In the genomic region with DNA sequence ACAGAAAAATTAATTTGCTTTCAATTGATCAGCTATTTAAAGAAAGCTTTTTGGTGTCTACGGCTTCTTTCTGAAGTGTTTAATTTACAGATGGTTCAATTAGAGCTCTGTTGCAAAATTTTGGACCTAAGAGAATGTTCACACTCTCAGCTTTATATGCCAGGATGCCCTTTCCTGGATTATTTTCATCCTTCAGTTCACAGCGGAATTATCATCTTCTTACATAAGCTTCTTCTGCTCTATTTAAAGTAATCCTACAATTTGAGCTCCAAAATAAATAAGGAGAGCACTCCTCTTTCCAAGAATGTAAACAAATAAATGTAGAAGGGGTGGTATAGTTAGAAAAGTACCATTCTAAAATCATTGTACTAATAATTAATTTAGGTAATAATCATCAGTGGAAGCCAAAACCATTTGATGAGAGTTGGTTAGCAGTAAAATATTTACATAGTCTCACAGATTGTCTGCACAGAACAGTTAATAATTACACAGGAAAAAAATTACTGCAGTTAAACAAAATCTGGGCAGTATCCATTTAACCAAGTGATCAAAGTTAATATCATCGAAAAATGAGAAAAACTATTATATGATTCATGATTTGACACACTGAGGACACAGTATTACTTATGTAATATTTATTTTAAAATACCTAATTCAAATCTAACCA, we compare ENCODE assay signal across 34 cellular contexts.
"Had no signal": no experiment of that assay in that cellular context is flagged by ENCODE, and none has a peak within 500 bp of the region (broad histone marks: within the 10 kb centered on the region; RNA-seq: fewer than 3 reads in every experiment).

No MANE protein-coding gene starts in this region.

- H3K27ac ChIP-seq: adrenal gland, body of pancreas, brain microvascular endothelial cell, breast epithelium, VCaP had no signal

- ATAC-seq: activated CD8-positive, alpha-beta T cell treated with anti-CD3 and anti-CD28 coated beads for 36 hours; activated naive CD4-positive, alpha-beta T cell treated with anti-CD3 and anti-CD28 coated beads, Interleukin-2, amount 50 U/mL, for 72 hours; activated T-cell treated with anti-CD3 and anti-CD28 coated beads, Interleukin-2, amount 50 U/mL, for 4 hours; activated T-cell treated with anti-CD3 and anti-CD28 coated beads, Interleukin-2, amount 50 U/mL, for 72 hours; activated T-helper 17 cell treated with anti-CD3 and anti-CD28 coated beads, Interleukin-2, amount 50 U/mL, for 72 hours; body of pancreas had no signal

- FAIRE-seq: astrocyte, TTC549 had no signal

- H3K36me3 ChIP-seq: adrenal gland, brain microvascular endothelial cell, breast epithelium had no signal

- H3K9me3 ChIP-seq: adrenal gland, body of pancreas, breast epithelium had no signal

- H3K4me3 ChIP-seq: adrenal gland, body of pancreas, breast epithelium had no signal

- DNase-seq: activated B cell treated with CpG ODN at 0.5 μM for 24 hours; activated CD4-positive, alpha-beta memory T cell treated with anti-CD3 and anti-CD28 coated beads for 36 hours; activated CD4-positive, alpha-beta T cell treated with anti-CD3 and anti-CD28 coated beads for 4 hours; activated CD4-positive, alpha-beta T cell treated with anti-CD3 and anti-CD28 coated beads, Interleukin-2, amount 10 ng/mL, durations not matched to agents 24 days and 14 days; activated CD4-positive, alpha-beta T cell treated with anti-CD3 and anti-CD28 coated beads, Interleukin-2, amount 50 U/mL, for 1 hour; activated CD4-positive, alpha-beta T cell treated with anti-CD3 and anti-CD28 coated beads, Interleukin-2, amount 50 U/mL, for 4 hours; activated CD4-positive, CD25-positive, alpha-beta regulatory T cell treated with anti-CD3 and anti-CD28 coated beads, Interleukin-2, amount 50 U/mL, for 72 hours; activated CD8-positive, alpha-beta memory T cell treated with anti-CD3 and anti-CD28 coated beads, Interleukin-2, amount 50 U/mL, for 4 hours; activated CD8-positive, alpha-beta T cell treated with anti-CD3 and anti-CD28 coated beads for 36 hours; activated effector memory CD4-positive, alpha-beta T cell treated with anti-CD3 and anti-CD28 coated beads, Interleukin-2, amount 50 U/mL, for 16 hours; activated gamma-delta T cell treated with Interleukin-2 at 50 U/mL for 16 hours; activated naive CD4-positive, alpha-beta T cell; activated naive CD4-positive, alpha-beta T cell treated with anti-CD3 and anti-CD28 coated beads for 36 hours; activated naive CD4-positive, alpha-beta T cell treated with anti-CD3 and anti-CD28 coated beads, Interleukin-2, amount 50 U/mL, for 16 hours; activated naive CD8-positive, alpha-beta T cell treated with anti-CD3 and anti-CD28 coated beads for 36 hours; activated T-cell treated with anti-CD3 and anti-CD28 coated beads for 4 hours; activated T-cell treated with anti-CD3 and anti-CD28 coated beads, Interleukin-2, amount 50 U/mL, for 1 hour; activated T-cell treated with anti-CD3 and anti-CD28 coated beads, Interleukin-2, amount 50 U/mL, for 4 hours; activated T-cell treated with anti-CD3 and anti-CD28 coated beads, Interleukin-2, amount 50 U/mL, for 72 hours; adrenal gland; amniotic stem cell; aorta; body of pancreas; brain microvascular endothelial cell; central memory CD4-positive, alpha-beta T cell; cerebellar nuclear complex; T-helper 2 cell; T-helper 9 cell had no signal

- H3K4me1 ChIP-seq: adrenal gland, body of pancreas, breast epithelium had no signal

- H3K27me3 ChIP-seq: adrenal gland, body of pancreas, brain microvascular endothelial cell, breast epithelium had no signal
